In genomic region chr10:98892523-98892922, GRCh38 we compare ENCODE assay signal across 24 cellular contexts.
"Had no signal": no experiment of that assay in that cellular context is flagged by ENCODE, and none has a peak within 500 bp of the region (broad histone marks: within the 10 kb centered on the region; RNA-seq: fewer than 3 reads in every experiment).

No MANE protein-coding gene starts in this region.

- H3K27ac ChIP-seq: dorsolateral prefrontal cortex, gastroesophageal sphincter, heart left ventricle, hepatocyte, neutrophil, pancreas, right lobe of liver, suprapubic skin, transverse colon, upper lobe of right lung, uterus had no signal

- FAIRE-seq: pancreas, small intestine had no signal

- H3K9me3 ChIP-seq: gastroesophageal sphincter, mucosa of descending colon, neutrophil, pancreas, right lobe of liver, suprapubic skin, transverse colon, upper lobe of right lung, uterus had no signal

- H3K27me3 ChIP-seq: gastroesophageal sphincter, heart left ventricle, hepatocyte, neutrophil, pancreas, right lobe of liver, suprapubic skin, transverse colon, upper lobe of right lung, uterus had no signal

- H3K4me3 ChIP-seq: dorsolateral prefrontal cortex, gastroesophageal sphincter, heart left ventricle, hepatocyte, lung, mucosa of descending colon, pancreas, right lobe of liver, suprapubic skin, transverse colon, upper lobe of right lung, uterus had no signal

- DNase-seq: cortex of kidney; dorsolateral prefrontal cortex; effector CD4-positive, alpha-beta T cell; foreskin fibroblast; heart left ventricle; mucosa of descending colon; naive B cell; pancreas; right lobe of liver; small intestine; stimulated activated CD4-positive, alpha-beta T cell treated with anti-CD3 and anti-CD28 coated beads, Interleukin-15, amount 100 ng/mL, for 24 hours; stimulated activated CD4-positive, alpha-beta T cell treated with anti-CD3 and anti-CD28 coated beads, Interleukin-2, amount 100 ng/mL, for 48 hours; stimulated activated naive B cell treated with anti-CD40 and anti-IgM and Interleukin-4, amounts not matched to agents 10 μg/mL and 1 μg/mL and 100 μg/mL, for 72 hours; stimulated activated naive CD8-positive, alpha-beta T cell treated with anti-CD3 and anti-CD28 coated beads, Interleukin-15, amount 100 ng/mL, for 72 hours; transverse colon; upper lobe of right lung; uterus had no signal

- ATAC-seq: gastroesophageal sphincter; heart left ventricle; left lobe of liver; mucosa of descending colon; natural killer cell treated with Interleukin-12 subunit alpha and Interleukin-12 subunit beta and Interleukin-15 and Interleukin-18, amount 100 ng/mL, for 72 hours; pancreas; right lobe of liver; stimulated activated naive B cell treated with anti-CD40 and anti-IgM and Interleukin-4, amounts not matched to agents 10 μg/mL and 1 μg/mL and 100 μg/mL, for 72 hours; stimulated activated naive CD8-positive, alpha-beta T cell treated with anti-CD3 and anti-CD28 coated beads, Interleukin-15, amount 100 ng/mL, for 72 hours; upper lobe of right lung had no signal

- H3K36me3 ChIP-seq: gastroesophageal sphincter, heart left ventricle, neutrophil, pancreas, right lobe of liver, suprapubic skin, transverse colon, upper lobe of right lung, uterus had no signal

- H3K4me1 ChIP-seq: gastroesophageal sphincter, heart left ventricle, pancreas, right lobe of liver, suprapubic skin, transverse colon, upper lobe of right lung, uterus had no signal
